8 cellular contexts compared by ENCODE assay signal in the genomic region with DNA sequence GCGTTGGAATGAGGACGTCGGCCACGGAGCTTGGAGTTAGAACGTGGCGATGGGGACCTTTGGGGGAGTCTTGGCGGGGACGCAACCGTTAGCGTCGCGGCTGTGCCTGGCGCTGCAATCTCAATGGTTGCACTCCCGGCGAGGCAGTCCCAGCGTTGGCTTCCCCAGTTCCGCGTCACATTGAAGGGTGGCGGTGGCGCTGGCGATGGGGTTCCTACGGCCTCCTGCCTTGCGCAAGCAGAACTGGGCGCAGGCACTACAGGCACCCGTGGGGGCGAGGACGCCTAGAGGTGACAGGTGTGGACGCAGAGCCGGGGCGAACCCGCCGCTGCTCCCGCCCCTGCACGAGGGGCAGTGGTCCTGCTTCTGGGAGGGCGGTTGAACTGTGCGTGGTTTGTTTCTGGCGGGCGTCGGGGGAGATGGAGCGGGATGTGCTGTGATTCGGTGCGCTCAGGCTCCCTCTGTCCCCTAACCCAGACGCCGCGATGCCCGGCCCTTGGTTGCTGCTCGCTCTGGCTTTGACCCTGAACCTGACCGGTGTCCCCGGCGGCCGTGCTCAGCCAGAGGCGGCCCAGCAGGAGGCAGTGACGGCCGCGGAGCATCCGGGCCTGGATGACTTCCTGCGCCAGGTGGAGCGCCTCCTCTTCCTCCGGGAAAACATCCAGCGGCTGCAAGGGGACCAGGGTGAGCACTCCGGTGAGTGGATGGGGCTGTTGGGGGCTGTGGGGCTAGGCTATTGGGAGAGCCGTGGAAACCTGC. TPM values are rescaled to one million over a fixed set of nuclear protein-coding genes. Genes with fewer than 3 reads are reported as not detected.
DNase-seq lines count a peak whose midpoint lies in the region; ATAC-seq lines count a peak whose summit lies in the region.
"Had no signal": no experiment of that assay in that cellular context is flagged by ENCODE, and none has a peak within 500 bp of the region (broad histone marks: within the 10 kb centered on the region; RNA-seq: fewer than 3 reads in every experiment).

No MANE protein-coding gene starts in this region.

- no peak overlapping the region for H3K27ac ChIP-seq in iPS-20b (ENCODE audit: low read length)

- H3K4me3 ChIP-seq in iPS-20b (ENCODE audit: low read length): peak overlapping the region; percentile 51; the same call in 1 of the 2 replicates

- no peak overlapping the region for H3K9ac ChIP-seq in iPS-20b (ENCODE audit: low read depth, low read length)

- no peaks in the 10 kb centered on the region for H3K9me3 ChIP-seq in iPS-20b (ENCODE audit: insufficient read depth, low read depth, low read length)

- ATAC-seq in activated T-cell treated with anti-CD3 and anti-CD28 coated beads, Interleukin-2, amount 50 U/mL, for 72 hours (replicated peaks in 1 of 2): peak; percentile 56 to 65

- DNase-seq in HuH-7.5 (ENCODE audit: low spot score) (peak; percentile 26), DMS114 treated with DMSO at 0.1 percent for 48 hours (lab: John Stamatoyannopoulos, UW; ENCODE audit: unreplicated experiment) (no peak), mesenteric fat pad (ENCODE audit: low spot score) (no peak), KG1 (lab: John Stamatoyannopoulos, UW) (no peak)
- DNase-seq in activated T-cell treated with anti-CD3 and anti-CD28 coated beads, Interleukin-2, amount 50 U/mL, for 72 hours: peak; percentile 19 to 23
- peak; percentile 9 for DNase-seq in stimulated activated CD4-positive, alpha-beta T cell treated with anti-CD3 and anti-CD28 coated beads, Interleukin-4, amount 100 ng/mL, for 24 hours

- H3K27ac Mint-ChIP-seq in activated T-cell treated with anti-CD3 and anti-CD28 coated beads, Interleukin-2, amount 50 U/mL, for 72 hours: no peak overlapping the region

- peaks cover 100% of the 10 kb centered on the region for H3K27me3 ChIP-seq in iPS-20b (ENCODE audit: insufficient read depth, low read length)

- H3K9me3 Mint-ChIP-seq in activated T-cell treated with anti-CD3 and anti-CD28 coated beads, Interleukin-2, amount 50 U/mL, for 72 hours: no peaks in the 10 kb centered on the region

- peaks cover 7% of the 10 kb centered on the region for H3K4me1 Mint-ChIP-seq in activated T-cell treated with anti-CD3 and anti-CD28 coated beads, Interleukin-2, amount 50 U/mL, for 72 hours (ENCODE audit: low read depth)

- H3K4me3 Mint-ChIP-seq in activated T-cell treated with anti-CD3 and anti-CD28 coated beads, Interleukin-2, amount 50 U/mL, for 72 hours: peak overlapping the region; percentile 60 to 74

- H3K27me3 Mint-ChIP-seq in activated T-cell treated with anti-CD3 and anti-CD28 coated beads, Interleukin-2, amount 50 U/mL, for 72 hours (ENCODE audit: low read depth): peaks cover 53% of the 10 kb centered on the region

- H3K36me3 ChIP-seq in iPS-20b (ENCODE audit: insufficient read depth, low read depth, low read length): no peaks in the 10 kb centered on the region

- peaks cover 9% of the 10 kb centered on the region; the same call in 1 of the 2 replicates for H3K4me1 ChIP-seq in iPS-20b (ENCODE audit: insufficient read depth, low read length)

- no peaks in the 10 kb centered on the region for H3K36me3 Mint-ChIP-seq in activated T-cell treated with anti-CD3 and anti-CD28 coated beads, Interleukin-2, amount 50 U/mL, for 72 hours (ENCODE audit: insufficient read depth in 2 of 2)

RNA-seq across cellular contexts. Expression of gene TRH, which starts 1.0 kb away (rescaled TPM):
- total RNA-seq in activated T-cell treated with anti-CD3 and anti-CD28 coated beads, Interleukin-2, amount 50 U/mL, for 72 hours: not detected
- total RNA-seq in mesenteric fat pad: not detected
- total RNA-seq: subcutaneous adipose tissue had no signal

Comparison
In these comparisons a context has a peak if more than half of its experiments do, and no peak if none do; other contexts are left out.
1. DNase-seq: peak in HuH-7.5 (single experiment), activated T-cell treated with anti-CD3 and anti-CD28 coated beads, Interleukin-2, amount 50 U/mL, for 72 hours (2 of 2) and stimulated activated CD4-positive, alpha-beta T cell treated with anti-CD3 and anti-CD28 coated beads, Interleukin-4, amount 100 ng/mL, for 24 hours (single experiment); none in DMS114 treated with DMSO at 0.1 percent for 48 hours (single experiment), mesenteric fat pad (single experiment) and KG1 (single experiment).